ENCODE assay signal across 11 cellular contexts in the genomic region with DNA sequence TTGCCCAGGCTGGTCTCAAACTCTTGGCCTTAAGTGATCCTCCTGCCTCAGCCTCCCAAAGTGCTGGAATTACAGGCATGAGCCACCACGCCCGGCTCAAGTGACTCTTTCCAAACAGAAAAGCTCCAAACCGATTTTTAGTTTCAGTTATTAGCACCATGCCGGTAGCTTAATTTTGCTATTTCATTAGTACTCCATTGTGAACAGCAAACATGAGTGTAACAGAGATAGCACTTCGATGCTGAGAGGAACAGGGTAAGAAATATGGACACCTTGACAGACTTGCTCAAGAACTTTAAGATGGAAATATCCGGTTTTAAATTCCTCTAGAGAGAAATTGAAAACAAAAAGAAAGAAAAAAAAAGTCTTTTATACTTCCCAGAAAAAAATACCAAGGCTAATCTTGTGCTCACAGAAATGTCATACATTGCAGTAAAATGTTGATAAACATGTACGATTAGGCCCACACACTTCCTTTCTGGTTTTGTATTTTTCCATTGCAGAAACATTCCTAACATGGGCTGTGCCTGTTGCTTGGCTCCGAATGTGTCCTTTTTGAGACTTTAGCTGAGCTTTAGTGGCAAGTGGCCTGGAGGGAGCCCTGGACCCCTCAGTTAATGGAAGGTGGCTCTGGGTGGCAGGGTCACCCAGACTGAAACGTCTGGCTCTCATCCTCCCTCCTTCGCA. TPM values are rescaled to one million over a fixed set of nuclear protein-coding genes. Genes with fewer than 3 reads are reported as not detected.
DNase-seq lines count a peak whose midpoint lies in the region; ATAC-seq and TF ChIP-seq lines count a peak whose summit lies in the region.
"Had no signal": no experiment of that assay in that cellular context is flagged by ENCODE, and none has a peak within 500 bp of the region (broad histone marks: within the 10 kb centered on the region; RNA-seq: fewer than 3 reads in every experiment).

No MANE protein-coding gene starts in this region.

- H2BK120ac ChIP-seq in IMR-90 (ENCODE audit: low read depth, low read length), result peak overlapping the region; percentile 84

- POLR2A ChIA-PET in IMR-90 (lab: Charles Lee; ENCODE audit: unreplicated experiment), result interaction anchor here (0.5 kb wide), 1 partner anchor 140 kb away, joined by 6 read pairs; no protein-coding TSS in a partner anchor
- POLR2A ChIA-PET in MCF 10A (lab: Yijun Ruan, JAX), result interaction anchor here (1.2 to 1.6 kb wide), 2 partner anchors 23 to 29 kb away, joined by 3 to 4 read pairs; no protein-coding TSS in a partner anchor

- peak overlapping the region; percentile 71 for H2BK20ac ChIP-seq in IMR-90 (ENCODE audit: low read depth, low read length)

- H3K27me3 ChIP-seq in IMR-90 (ENCODE audit: control insufficient read depth, insufficient read depth, low read length) (no peaks in the 10 kb centered on the region), hepatocyte (no peaks in the 10 kb centered on the region), stomach smooth muscle (ENCODE audit: control insufficient read depth in 1 of 2, insufficient read depth in 2 of 2, low read length in 2 of 2) (no peaks in the 10 kb centered on the region)

- H2AK5ac ChIP-seq in IMR-90 (ENCODE audit: low read depth, low read length), result peak overlapping the region; percentile 57

- in situ Hi-C loops in IMR-90 (cut with MboI; ENCODE audit: low sequenced_read_pairs), result no loop called here

- H3K9me2 ChIP-seq in hepatocyte (replicated peaks; ENCODE audit: insufficient read depth), result no peaks in the 10 kb centered on the region

- H4K5ac ChIP-seq in IMR-90 (ENCODE audit: low read depth, low read length), result peak overlapping the region; percentile 95

- 71% methylated on average over 4 of the region's 10 CpGs; no CpG with 5 or more reads in 1 of the 2 experiments for WGBS in IMR-90 (ENCODE audit: extremely low coverage in 2 of 2, insufficient read length in 1 of 2), 2 experiments
- WGBS in hepatocyte (ENCODE audit: low lambda C conversion rate, missing lambda C conversion rate), result 68% methylated on average over 10 of the region's 10 CpGs

- TF ChIP-seq POLR2A in IMR-90 (IDR thresholded peaks at IDR 0.05; ENCODE audit: low read depth, low read length), result no peak

- H3K4me2 ChIP-seq in IMR-90 (ENCODE audit: low read depth, low read length) (peak overlapping the region; percentile 30; the same call in 1 of the 2 replicates), hepatocyte (no peak overlapping the region)

- peak overlapping the region; percentile 33 for H2AK9ac ChIP-seq in IMR-90 (replicated peaks; ENCODE audit: low read depth, low read length, poor library complexity)

- peak overlapping the region; percentile 94 for H4K91ac ChIP-seq in IMR-90 (ENCODE audit: insufficient read depth, low read depth, low read length)

- no peak for TF ChIP-seq RAD21 in IMR-90 (IDR thresholded peaks at IDR 0.05; ENCODE audit: low read length)

- 0 out of 2 replicates have a peak overlapping the region, but pooled peaks have one; percentile 48 for H3K56ac ChIP-seq in IMR-90 (ENCODE audit: extremely low read depth, insufficient read depth, low read length)

- peaks cover 10% of the 10 kb centered on the region for H3K4me1 Mint-ChIP-seq in MCF 10A (ENCODE audit: insufficient read depth, unreplicated experiment)

- H3K36me3 ChIP-seq in IMR-90 (ENCODE audit: control insufficient read depth, insufficient read depth, low read length), result peaks cover 80% of the 10 kb centered on the region
- no peaks in the 10 kb centered on the region for H3K36me3 ChIP-seq in hepatocyte (replicated peaks; ENCODE audit: insufficient read depth, low read depth)
- H3K36me3 ChIP-seq in stomach smooth muscle (ENCODE audit: control insufficient read depth in 2 of 2, insufficient read depth in 2 of 2, low read length in 2 of 2), result peaks cover 27 to 44% of the 10 kb centered on the region in 2 donors

- H3K4me3 Mint-ChIP-seq in MCF 10A (ENCODE audit: unreplicated experiment), result no peak overlapping the region

- no peaks in the 10 kb centered on the region for H3K9me3 ChIP-seq in IMR-90 (ENCODE audit: control insufficient read depth, insufficient read depth, low read length)
- H3K9me3 ChIP-seq in hepatocyte (ENCODE audit: low read depth), result no peaks in the 10 kb centered on the region
- no peaks in the 10 kb centered on the region for H3K9me3 ChIP-seq in stomach smooth muscle (ENCODE audit: control insufficient read depth in 2 of 2, low read length in 2 of 2)

- no peaks in the 10 kb centered on the region for H3K27me3 Mint-ChIP-seq in MCF 10A (ENCODE audit: insufficient read depth, unreplicated experiment)

- dilution Hi-C loops in IMR-90 (cut with HindIII; ENCODE audit: low sequenced_read_pairs, unreplicated experiment), result no loop called here

- H2AFZ ChIP-seq in IMR-90 (replicated peaks; ENCODE audit: low read length, poor library complexity) (no peak overlapping the region), hepatocyte (no peak overlapping the region)

- H3K18ac ChIP-seq in IMR-90 (ENCODE audit: low read depth, low read length), result peak overlapping the region; percentile 92

- peak overlapping the region; percentile 87 for H3K27ac ChIP-seq in IMR-90 (ENCODE audit: insufficient read depth, low read length)
- H3K27ac ChIP-seq in hepatocyte, result peak overlapping the region; percentile 84
- H3K27ac ChIP-seq in stomach smooth muscle (ENCODE audit: low read length), result peak overlapping the region; percentile 46

- DNase-seq in IMR-90 (peak; percentile 55), MCF 10A (ENCODE audit: unreplicated experiment) (no peak), hepatocyte (ENCODE audit: low spot score) (no peak), amygdala (lab: John Stamatoyannopoulos, UW) (no peak), retina (no peak)
- DNase-seq in activated CD8-positive, alpha-beta memory T cell treated with anti-CD3 and anti-CD28 coated beads, Interleukin-2, amount 50 U/mL, for 4 hours, result no peak
- DNase-seq: GOT3, kidney, NCI-H187 treated with DMSO at 0.1 percent for 48 hours had no signal

- H3K27ac Mint-ChIP-seq in MCF 10A (ENCODE audit: low read depth, unreplicated experiment), result peak overlapping the region; percentile 46

- H3K4me1 ChIP-seq in IMR-90 (ENCODE audit: control insufficient read depth, insufficient read depth, low read length) (peaks cover 52% of the 10 kb centered on the region), hepatocyte (ENCODE audit: insufficient read depth) (peaks cover 5% of the 10 kb centered on the region), stomach smooth muscle (ENCODE audit: control insufficient read depth, insufficient read depth, low read length) (peaks cover 50% of the 10 kb centered on the region)

- no peaks in the 10 kb centered on the region for H3K79me2 ChIP-seq in hepatocyte

- ATAC-seq in IMR-90 (ENCODE audit: low read depth) (peak; percentile 2; the same call in 1 of the 2 replicates), HG02973 (IDR thresholded peaks at IDR 0.05; ENCODE audit: unreplicated experiment) (no peak)

- peak overlapping the region; percentile 97 for H2BK5ac ChIP-seq in IMR-90 (ENCODE audit: low read depth, low read length, poor library complexity, severe bottlenecking)

- no peak for TF ChIP-seq CTCF in IMR-90 (conservative IDR thresholded peaks at IDR 0.05; ENCODE audit: low read depth, low read length)
- TF ChIP-seq CTCF in MCF 10A (IDR thresholded peaks at IDR 0.05; ENCODE audit: unreplicated experiment), result no peak
- no peak for TF ChIP-seq CTCF in hepatocyte (IDR thresholded peaks at IDR 0.05; ENCODE audit: poor library complexity)

- H4K20me1 ChIP-seq in IMR-90 (ENCODE audit: insufficient read depth, low read length), result peaks cover 47% of the 10 kb centered on the region
- no peaks in the 10 kb centered on the region for H4K20me1 ChIP-seq in hepatocyte (ENCODE audit: insufficient read depth, poor library complexity, severe bottlenecking)

- H3K23ac ChIP-seq in IMR-90 (ENCODE audit: low read depth, low read length), result peak overlapping the region; percentile 72

- peaks cover 49% of the 10 kb centered on the region for H3K9me1 ChIP-seq in IMR-90 (ENCODE audit: insufficient read depth, low read length)

- H4K8ac ChIP-seq in IMR-90 (ENCODE audit: low read depth in 2 of 2, low read length in 2 of 2), result peak overlapping the region; percentile 68 to 73

- H2BK15ac ChIP-seq in IMR-90 (ENCODE audit: low read depth, low read length), result peak overlapping the region; percentile 42; the same call in 2 of the 3 replicates

- CTCF ChIA-PET in IMR-90 (lab: Yijun Ruan, JAX), result no interaction called here
- CTCF ChIA-PET in MCF 10A (lab: Yijun Ruan, JAX), result interaction anchor here (0.6 to 0.9 kb wide), 2 partner anchors 34 to 166 kb away, joined by 3 read pairs; no protein-coding TSS in a partner anchor

- peaks cover 96% of the 10 kb centered on the region for H3K36me3 Mint-ChIP-seq in MCF 10A (ENCODE audit: insufficient read depth, unreplicated experiment)

- H3K9ac ChIP-seq in IMR-90 (ENCODE audit: low read depth, low read length) (peak overlapping the region; percentile 31), stomach smooth muscle (ENCODE audit: low read length in 2 of 2) (no peak overlapping the region)

- no peaks in the 10 kb centered on the region for H3K9me3 Mint-ChIP-seq in MCF 10A (ENCODE audit: unreplicated experiment)

- intact Hi-C loops in IMR-90 (cut with micrococcal nuclease), result no loop called here
- intact Hi-C loops in MCF 10A (cut with micrococcal nuclease), result no loop called here

- H3K14ac ChIP-seq in IMR-90 (replicated peaks; ENCODE audit: low read depth, low read length), result peak overlapping the region; percentile 73

- H3K4me3 ChIP-seq in IMR-90 (ENCODE audit: insufficient read depth, low read depth, low read length), result no peak overlapping the region
- no peak overlapping the region for H3K4me3 ChIP-seq in hepatocyte
- no peak overlapping the region for H3K4me3 ChIP-seq in stomach smooth muscle (ENCODE audit: low read length in 2 of 2)

- peaks cover 22 to 90% of the 10 kb centered on the region in 2 experiments for H3K79me1 ChIP-seq in IMR-90 (ENCODE audit: low read depth in 1 of 2, low read length in 2 of 2)

- H3K4ac ChIP-seq in IMR-90 (ENCODE audit: low read depth, low read length), result peak overlapping the region; percentile 95

- BruUV-seq in IMR-90 (replicated peaks; lab: Mats Ljungman, UMichigan) (no TSS peak), MCF 10A (replicated peaks; lab: Mats Ljungman, UMichigan) (no TSS peak)

RNA-seq across cellular contexts. Expression of a gene that starts 18.3 kb away (rescaled TPM):
- total RNA-seq in IMR-90 (2012; rRNA removed) (373 and 464 TPM in 2 replicates), MCF 10A (2022) (77.3 and 93.2 TPM in 2 replicates), hepatocyte (17.9 and 19.7 TPM in 2 replicates)
- polyA plus RNA-seq in IMR-90 (2012; rRNA removed) (550 and 574 TPM in 2 replicates), hepatocyte (18.8 and 22.3 TPM in 2 replicates)
- 533 and 781 TPM in 2 replicates for polyA plus RNA-seq in IMR-90 (2012; cell fraction: cytosol; rRNA removed)
- 291 and 300 TPM in 2 replicates for polyA plus RNA-seq in IMR-90 (2012; cell fraction: nucleus; rRNA removed; ENCODE audit: low replicate concordance)

RNA-seq across cellular contexts. Expression of a gene that starts 43.2 kb away (rescaled TPM):
- total RNA-seq in IMR-90 (2012; rRNA removed), result 3.8 and 11.1 TPM in 2 replicates
- polyA plus RNA-seq in IMR-90 (2012; rRNA removed), result 8.5 and 8.6 TPM in 2 replicates
- 1.1 and 1.3 TPM in 2 replicates for polyA plus RNA-seq in IMR-90 (2012; cell fraction: cytosol; rRNA removed)
- 0.46 and 5.5 TPM in 2 replicates for polyA plus RNA-seq in IMR-90 (2012; cell fraction: nucleus; rRNA removed; ENCODE audit: low replicate concordance)
- total RNA-seq in MCF 10A (2022), result 24.2 and 24.5 TPM in 2 replicates
- 16.3 and 19.6 TPM in 2 replicates for total RNA-seq in hepatocyte
- 13.5 and 16.9 TPM in 2 replicates for polyA plus RNA-seq in hepatocyte

RNA-seq across cellular contexts. Expression of a gene that starts 51.0 kb away (rescaled TPM):
- total RNA-seq in IMR-90 (2012; rRNA removed), result 8.9 and 10.4 TPM in 2 replicates
- 6.9 and 7.2 TPM in 2 replicates for polyA plus RNA-seq in IMR-90 (2012; rRNA removed)
- polyA plus RNA-seq in IMR-90 (2012; cell fraction: cytosol; rRNA removed), result 5.9 and 7.5 TPM in 2 replicates
- 6.4 and 8.7 TPM in 2 replicates for polyA plus RNA-seq in IMR-90 (2012; cell fraction: nucleus; rRNA removed; ENCODE audit: low replicate concordance)
- total RNA-seq in MCF 10A (2022), result 16.8 and 19.3 TPM in 2 replicates
- total RNA-seq in hepatocyte, result 17.7 and 18.3 TPM in 2 replicates
- polyA plus RNA-seq in hepatocyte, result 10.4 and 11.0 TPM in 2 replicates
